In genomic region chr4:26406346-26406975, GRCh38 we compare ENCODE assay signal across 16 cellular contexts.
DNase-seq lines count a peak whose midpoint lies in the region; ATAC-seq, FAIRE-seq and TF ChIP-seq lines count a peak whose summit lies in the region.
"Had no signal": no experiment of that assay in that cellular context is flagged by ENCODE, and none has a peak within 500 bp of the region (broad histone marks: within the 10 kb centered on the region; RNA-seq: fewer than 3 reads in every experiment).

No MANE protein-coding gene starts in this region.

- H3K27me3 ChIP-seq in bronchial epithelial cell (ENCODE audit: control insufficient read depth, insufficient read depth, low read length) (no peaks in the 10 kb centered on the region), trophoblast cell (ENCODE audit: insufficient read depth, low read length) (no peaks in the 10 kb centered on the region)

- H2BK12ac ChIP-seq in trophoblast cell (ENCODE audit: low read length): no peak overlapping the region

- H3K4me1 Mint-ChIP-seq in activated naive CD4-positive, alpha-beta T cell treated with anti-CD3 and anti-CD28 coated beads, Interleukin-2, amount 50 U/mL, for 24 hours: peaks cover 9% of the 10 kb centered on the region

- H4K91ac ChIP-seq in trophoblast cell (ENCODE audit: low read depth, low read length): no peak overlapping the region

- no peak for ATAC-seq in HG03571 (IDR thresholded peaks at IDR 0.05; ENCODE audit: unreplicated experiment)
- ATAC-seq: SK-N-SH treated with all-trans-retinoic acid at 6 μM for 48 hours had no signal

- TF ChIP-seq CTCF in bronchial epithelial cell (IDR thresholded peaks at IDR 0.05; ENCODE audit: insufficient read depth, low read length, severe bottlenecking): no peak

- no peak overlapping the region for H3K27ac ChIP-seq in trophoblast cell (ENCODE audit: low read depth, low read length)

- no peak for DNase-seq in activated naive CD4-positive, alpha-beta T cell treated with anti-CD3 and anti-CD28 coated beads, Interleukin-2, amount 50 U/mL, for 16 hours
- peak; percentile 66 for DNase-seq in MV-4-11 (lab: John Stamatoyannopoulos, UW)
- peak; percentile 49 for DNase-seq in bronchial epithelial cell (ENCODE audit: low read depth)
- DNase-seq in trophoblast cell: no peak
- no peak for DNase-seq in NCI-H1105 (lab: John Stamatoyannopoulos, UW)
- DNase-seq in cardiac septum (ENCODE audit: low spot score): no peak
- DNase-seq: activated gamma-delta T cell; C1 segment of cervical spinal cord; foreskin melanocyte; islet precursor cell; NCI-H1694; NK-92 treated with Interleukin-12 subunit alpha and Interleukin-12 subunit beta, amount 100 ng/mL, for 24 hours had no signal

- H2AK5ac ChIP-seq in trophoblast cell (ENCODE audit: low read length): no peak overlapping the region

- no peaks in the 10 kb centered on the region for H3K79me2 ChIP-seq in trophoblast cell (ENCODE audit: control insufficient read depth, insufficient read depth, low read length, poor library complexity)

- no peak overlapping the region for H3K9ac ChIP-seq in trophoblast cell (ENCODE audit: low read length)

- no peak overlapping the region for H3K4me2 ChIP-seq in trophoblast cell (ENCODE audit: low read length)

- H3K4me1 ChIP-seq in trophoblast cell (ENCODE audit: control insufficient read depth in 1 of 2, insufficient read depth in 2 of 2, low read length in 2 of 2): no peaks in the 10 kb centered on the region

- H3K9me3 Mint-ChIP-seq in activated naive CD4-positive, alpha-beta T cell treated with anti-CD3 and anti-CD28 coated beads, Interleukin-2, amount 50 U/mL, for 24 hours: peaks cover 7% of the 10 kb centered on the region

- no peak overlapping the region for H4K8ac ChIP-seq in trophoblast cell (ENCODE audit: low read depth, low read length)

- H3K4me3 ChIP-seq in bronchial epithelial cell (ENCODE audit: low read depth, low read length) (no peak overlapping the region), trophoblast cell (ENCODE audit: low read depth, low read length) (no peak overlapping the region)

- no peak overlapping the region for H3K14ac ChIP-seq in trophoblast cell (ENCODE audit: low read length)

- intact Hi-C loops in cardiac septum (cut with DNase I): no loop called here

- H3K27me3 Mint-ChIP-seq in activated naive CD4-positive, alpha-beta T cell treated with anti-CD3 and anti-CD28 coated beads, Interleukin-2, amount 50 U/mL, for 24 hours: no peaks in the 10 kb centered on the region

- H3K36me3 Mint-ChIP-seq in activated naive CD4-positive, alpha-beta T cell treated with anti-CD3 and anti-CD28 coated beads, Interleukin-2, amount 50 U/mL, for 24 hours: peaks cover 26% of the 10 kb centered on the region

- H3K4me3 Mint-ChIP-seq in activated naive CD4-positive, alpha-beta T cell treated with anti-CD3 and anti-CD28 coated beads, Interleukin-2, amount 50 U/mL, for 24 hours: no peak overlapping the region

- peak overlapping the region; percentile 46 for H2BK120ac ChIP-seq in trophoblast cell (ENCODE audit: insufficient read depth, low read length, poor library complexity)

- peaks cover 2% of the 10 kb centered on the region for H3K9me3 ChIP-seq in trophoblast cell (ENCODE audit: insufficient read depth, low read depth, low read length)

- no peak overlapping the region for H4K12ac ChIP-seq in trophoblast cell (ENCODE audit: low read depth, low read length)

- no peak overlapping the region for H3K18ac ChIP-seq in trophoblast cell (ENCODE audit: low read length)

- FAIRE-seq in bronchial epithelial cell (lab: Jason Lieb, UNC): no peak
- FAIRE-seq: colon had no signal

- H3K79me1 ChIP-seq in trophoblast cell (ENCODE audit: low read length): peaks cover 2% of the 10 kb centered on the region

- no peak overlapping the region for H2AFZ ChIP-seq in trophoblast cell (ENCODE audit: insufficient read depth, low read length, poor library complexity)

- WGBS in trophoblast cell (ENCODE audit: extremely low coverage, insufficient coverage, insufficient read length): no CpG with 5 or more reads among the region's 4 CpGs

- H3K23ac ChIP-seq in trophoblast cell (ENCODE audit: low read length): no peak overlapping the region

- H3K36me3 ChIP-seq in bronchial epithelial cell (ENCODE audit: control insufficient read depth, insufficient read depth, low read length): peaks cover 2% of the 10 kb centered on the region
- peaks cover 3 to 4% of the 10 kb centered on the region in 2 experiments for H3K36me3 ChIP-seq in trophoblast cell (ENCODE audit: control insufficient read depth in 1 of 2, insufficient read depth in 2 of 2, low read length in 2 of 2)

- H3K27ac Mint-ChIP-seq in activated naive CD4-positive, alpha-beta T cell treated with anti-CD3 and anti-CD28 coated beads, Interleukin-2, amount 50 U/mL, for 24 hours: peak overlapping the region; percentile 46

- H3K4ac ChIP-seq in trophoblast cell (ENCODE audit: low read depth, low read length): no peak overlapping the region

- H2BK5ac ChIP-seq in trophoblast cell (ENCODE audit: low read depth, low read length, poor library complexity): peak overlapping the region; percentile 66

Comparison
In these comparisons a context has a peak if more than half of its experiments do, and no peak if none do; other contexts are left out.
1. DNase-seq: peak in MV-4-11 (single experiment) and bronchial epithelial cell (single experiment); none in activated naive CD4-positive, alpha-beta T cell treated with anti-CD3 and anti-CD28 coated beads, Interleukin-2, amount 50 U/mL, for 16 hours (single experiment), trophoblast cell (0 of 2), NCI-H1105 (single experiment) and cardiac septum (single experiment).